7 cellular contexts compared by ENCODE assay signal in genomic region chr3:154919226-154919625, GRCh38.
"Had no signal": no experiment of that assay in that cellular context is flagged by ENCODE, and none has a peak within 500 bp of the region (broad histone marks: within the 10 kb centered on the region; RNA-seq: fewer than 3 reads in every experiment).

No MANE protein-coding gene starts in this region.

- FAIRE-seq: GM12878, GM12891, GM12892, GM18507, GM19239 had no signal

- DNase-seq: GDM1, GF-D8 had no signal

- H3K4me3 ChIP-seq: GM12878 had no signal
